In genomic region chr4:40225497-40225896, GRCh38 we compare ENCODE assay signal across 1 cellular context.
TF ChIP-seq lines count a peak whose summit lies in the region.

No MANE protein-coding gene starts in this region.

TF ChIP-seq in K562, 482 proteins besides CTCF, POLR2A, EP300 and RAD21 (continued from another document):
- TF ChIP-seq, protein P1, sequence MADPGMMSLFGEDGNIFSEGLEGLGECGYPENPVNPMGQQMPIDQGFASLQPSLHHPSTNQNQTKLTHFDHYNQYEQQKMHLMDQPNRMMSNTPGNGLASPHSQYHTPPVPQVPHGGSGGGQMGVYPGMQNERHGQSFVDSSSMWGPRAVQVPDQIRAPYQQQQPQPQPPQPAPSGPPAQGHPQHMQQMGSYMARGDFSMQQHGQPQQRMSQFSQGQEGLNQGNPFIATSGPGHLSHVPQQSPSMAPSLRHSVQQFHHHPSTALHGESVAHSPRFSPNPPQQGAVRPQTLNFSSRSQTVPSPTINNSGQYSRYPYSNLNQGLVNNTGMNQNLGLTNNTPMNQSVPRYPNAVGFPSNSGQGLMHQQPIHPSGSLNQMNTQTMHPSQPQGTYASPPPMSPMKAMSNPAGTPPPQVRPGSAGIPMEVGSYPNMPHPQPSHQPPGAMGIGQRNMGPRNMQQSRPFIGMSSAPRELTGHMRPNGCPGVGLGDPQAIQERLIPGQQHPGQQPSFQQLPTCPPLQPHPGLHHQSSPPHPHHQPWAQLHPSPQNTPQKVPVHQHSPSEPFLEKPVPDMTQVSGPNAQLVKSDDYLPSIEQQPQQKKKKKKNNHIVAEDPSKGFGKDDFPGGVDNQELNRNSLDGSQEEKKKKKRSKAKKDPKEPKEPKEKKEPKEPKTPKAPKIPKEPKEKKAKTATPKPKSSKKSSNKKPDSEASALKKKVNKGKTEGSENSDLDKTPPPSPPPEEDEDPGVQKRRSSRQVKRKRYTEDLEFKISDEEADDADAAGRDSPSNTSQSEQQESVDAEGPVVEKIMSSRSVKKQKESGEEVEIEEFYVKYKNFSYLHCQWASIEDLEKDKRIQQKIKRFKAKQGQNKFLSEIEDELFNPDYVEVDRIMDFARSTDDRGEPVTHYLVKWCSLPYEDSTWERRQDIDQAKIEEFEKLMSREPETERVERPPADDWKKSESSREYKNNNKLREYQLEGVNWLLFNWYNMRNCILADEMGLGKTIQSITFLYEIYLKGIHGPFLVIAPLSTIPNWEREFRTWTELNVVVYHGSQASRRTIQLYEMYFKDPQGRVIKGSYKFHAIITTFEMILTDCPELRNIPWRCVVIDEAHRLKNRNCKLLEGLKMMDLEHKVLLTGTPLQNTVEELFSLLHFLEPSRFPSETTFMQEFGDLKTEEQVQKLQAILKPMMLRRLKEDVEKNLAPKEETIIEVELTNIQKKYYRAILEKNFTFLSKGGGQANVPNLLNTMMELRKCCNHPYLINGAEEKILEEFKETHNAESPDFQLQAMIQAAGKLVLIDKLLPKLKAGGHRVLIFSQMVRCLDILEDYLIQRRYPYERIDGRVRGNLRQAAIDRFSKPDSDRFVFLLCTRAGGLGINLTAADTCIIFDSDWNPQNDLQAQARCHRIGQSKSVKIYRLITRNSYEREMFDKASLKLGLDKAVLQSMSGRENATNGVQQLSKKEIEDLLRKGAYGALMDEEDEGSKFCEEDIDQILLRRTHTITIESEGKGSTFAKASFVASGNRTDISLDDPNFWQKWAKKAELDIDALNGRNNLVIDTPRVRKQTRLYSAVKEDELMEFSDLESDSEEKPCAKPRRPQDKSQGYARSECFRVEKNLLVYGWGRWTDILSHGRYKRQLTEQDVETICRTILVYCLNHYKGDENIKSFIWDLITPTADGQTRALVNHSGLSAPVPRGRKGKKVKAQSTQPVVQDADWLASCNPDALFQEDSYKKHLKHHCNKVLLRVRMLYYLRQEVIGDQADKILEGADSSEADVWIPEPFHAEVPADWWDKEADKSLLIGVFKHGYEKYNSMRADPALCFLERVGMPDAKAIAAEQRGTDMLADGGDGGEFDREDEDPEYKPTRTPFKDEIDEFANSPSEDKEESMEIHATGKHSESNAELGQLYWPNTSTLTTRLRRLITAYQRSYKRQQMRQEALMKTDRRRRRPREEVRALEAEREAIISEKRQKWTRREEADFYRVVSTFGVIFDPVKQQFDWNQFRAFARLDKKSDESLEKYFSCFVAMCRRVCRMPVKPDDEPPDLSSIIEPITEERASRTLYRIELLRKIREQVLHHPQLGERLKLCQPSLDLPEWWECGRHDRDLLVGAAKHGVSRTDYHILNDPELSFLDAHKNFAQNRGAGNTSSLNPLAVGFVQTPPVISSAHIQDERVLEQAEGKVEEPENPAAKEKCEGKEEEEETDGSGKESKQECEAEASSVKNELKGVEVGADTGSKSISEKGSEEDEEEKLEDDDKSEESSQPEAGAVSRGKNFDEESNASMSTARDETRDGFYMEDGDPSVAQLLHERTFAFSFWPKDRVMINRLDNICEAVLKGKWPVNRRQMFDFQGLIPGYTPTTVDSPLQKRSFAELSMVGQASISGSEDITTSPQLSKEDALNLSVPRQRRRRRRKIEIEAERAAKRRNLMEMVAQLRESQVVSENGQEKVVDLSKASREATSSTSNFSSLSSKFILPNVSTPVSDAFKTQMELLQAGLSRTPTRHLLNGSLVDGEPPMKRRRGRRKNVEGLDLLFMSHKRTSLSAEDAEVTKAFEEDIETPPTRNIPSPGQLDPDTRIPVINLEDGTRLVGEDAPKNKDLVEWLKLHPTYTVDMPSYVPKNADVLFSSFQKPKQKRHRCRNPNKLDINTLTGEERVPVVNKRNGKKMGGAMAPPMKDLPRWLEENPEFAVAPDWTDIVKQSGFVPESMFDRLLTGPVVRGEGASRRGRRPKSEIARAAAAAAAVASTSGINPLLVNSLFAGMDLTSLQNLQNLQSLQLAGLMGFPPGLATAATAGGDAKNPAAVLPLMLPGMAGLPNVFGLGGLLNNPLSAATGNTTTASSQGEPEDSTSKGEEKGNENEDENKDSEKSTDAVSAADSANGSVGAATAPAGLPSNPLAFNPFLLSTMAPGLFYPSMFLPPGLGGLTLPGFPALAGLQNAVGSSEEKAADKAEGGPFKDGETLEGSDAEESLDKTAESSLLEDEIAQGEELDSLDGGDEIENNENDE (IDR thresholded peaks at IDR 0.05; ENCODE audit: low read depth, low read length) = no peak
- TF ChIP-seq RFX1 (IDR thresholded peaks at IDR 0.05) (no peak), ZNF408 (CRISPR knock-in tag; IDR thresholded peaks at IDR 0.05; ENCODE audit: low read depth) (no peak)
- TF ChIP-seq, protein P2, sequence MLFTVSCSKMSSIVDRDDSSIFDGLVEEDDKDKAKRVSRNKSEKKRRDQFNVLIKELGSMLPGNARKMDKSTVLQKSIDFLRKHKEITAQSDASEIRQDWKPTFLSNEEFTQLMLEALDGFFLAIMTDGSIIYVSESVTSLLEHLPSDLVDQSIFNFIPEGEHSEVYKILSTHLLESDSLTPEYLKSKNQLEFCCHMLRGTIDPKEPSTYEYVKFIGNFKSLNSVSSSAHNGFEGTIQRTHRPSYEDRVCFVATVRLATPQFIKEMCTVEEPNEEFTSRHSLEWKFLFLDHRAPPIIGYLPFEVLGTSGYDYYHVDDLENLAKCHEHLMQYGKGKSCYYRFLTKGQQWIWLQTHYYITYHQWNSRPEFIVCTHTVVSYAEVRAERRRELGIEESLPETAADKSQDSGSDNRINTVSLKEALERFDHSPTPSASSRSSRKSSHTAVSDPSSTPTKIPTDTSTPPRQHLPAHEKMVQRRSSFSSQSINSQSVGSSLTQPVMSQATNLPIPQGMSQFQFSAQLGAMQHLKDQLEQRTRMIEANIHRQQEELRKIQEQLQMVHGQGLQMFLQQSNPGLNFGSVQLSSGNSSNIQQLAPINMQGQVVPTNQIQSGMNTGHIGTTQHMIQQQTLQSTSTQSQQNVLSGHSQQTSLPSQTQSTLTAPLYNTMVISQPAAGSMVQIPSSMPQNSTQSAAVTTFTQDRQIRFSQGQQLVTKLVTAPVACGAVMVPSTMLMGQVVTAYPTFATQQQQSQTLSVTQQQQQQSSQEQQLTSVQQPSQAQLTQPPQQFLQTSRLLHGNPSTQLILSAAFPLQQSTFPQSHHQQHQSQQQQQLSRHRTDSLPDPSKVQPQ (CRISPR knock-in tag; IDR thresholded peaks at IDR 0.05; ENCODE audit: borderline replicate concordance) = no peak
